In the genomic region with DNA sequence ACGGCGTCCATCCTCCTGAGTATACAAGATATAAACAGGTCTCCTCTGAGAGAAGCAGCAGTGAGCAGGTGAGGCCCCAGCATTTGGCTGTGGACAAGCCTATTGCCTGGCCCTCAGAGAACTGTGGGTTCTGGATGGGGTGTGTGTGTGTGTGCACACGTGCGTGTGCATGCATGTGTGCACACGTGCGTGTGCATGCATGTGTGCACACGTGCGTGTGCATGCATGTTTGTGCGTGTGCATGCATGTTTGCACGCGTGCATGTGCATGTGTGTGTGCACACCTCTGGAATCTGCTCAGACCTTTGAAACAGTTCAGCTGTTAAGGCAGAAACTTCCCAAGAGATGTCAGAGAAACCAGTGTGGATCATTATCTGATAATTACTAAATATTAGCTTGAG, we compare ENCODE assay signal across 8 cellular contexts. TPM values are rescaled to one million over a fixed set of nuclear protein-coding genes. Genes with fewer than 3 reads are reported as not detected.
"Had no signal": no experiment of that assay in that cellular context is flagged by ENCODE, and none has a peak within 500 bp of the region (broad histone marks: within the 10 kb centered on the region; RNA-seq: fewer than 3 reads in every experiment).

No MANE protein-coding gene starts in this region.

- H3K9me3 Mint-ChIP-seq: GM23338 had no signal

- H2AFZ ChIP-seq: GM23338 had no signal

- DNase-seq: H9, HCEC 1CT had no signal

- FAIRE-seq: H1, H54, HTR-8/SVneo had no signal

- H3K27ac Mint-ChIP-seq: GM23338, H9, IgD-negative memory B cell had no signal

- H3K4me1 Mint-ChIP-seq: IgD-negative memory B cell had no signal

- ATAC-seq: GM23338 had no signal

- H3K4me2 ChIP-seq: GM23338 had no signal

- H3K4me3 ChIP-seq: GM23338 had no signal

- H3K4me3 Mint-ChIP-seq: GM23338, H9, IgD-negative memory B cell had no signal

RNA-seq across cellular contexts. Expression of gene FHL1, which starts 22.2 kb away (rescaled TPM):
- total RNA-seq: HT-29 had no signal
